In genomic region chr2:65366595-65367125, GRCh38 we compare ENCODE assay signal across 8 cellular contexts.
DNase-seq lines count a peak whose midpoint lies in the region; ATAC-seq, FAIRE-seq and TF ChIP-seq lines count a peak whose summit lies in the region.

No MANE protein-coding gene starts in this region.

- H3K79me2 ChIP-seq in OCI-LY1 (ENCODE audit: insufficient read depth, low read length) = peaks cover 70% of the 10 kb centered on the region

- H3K9me2 ChIP-seq in OCI-LY1 (ENCODE audit: low read depth, low read length) = no peaks in the 10 kb centered on the region

- H3K27ac ChIP-seq in OCI-LY1 (ENCODE audit: low read depth, low read length, poor library complexity, severe bottlenecking) = peak overlapping the region; percentile 94

- CTCF ChIA-PET in AG04449 (lab: Yijun Ruan, JAX) = no interaction called here

- TF ChIP-seq CTCF in AG04449 (IDR thresholded peaks at IDR 0.05; ENCODE audit: insufficient read depth, low read length, missing control alignments) = no peak
- TF ChIP-seq CTCF in OCI-LY1 (IDR thresholded peaks at IDR 0.05; ENCODE audit: low read length) = no peak
- TF ChIP-seq CTCF in natural killer cell (IDR thresholded peaks at IDR 0.05) = no peak

- no peak overlapping the region for H2AFZ ChIP-seq in OCI-LY1 (ENCODE audit: low read length)

- H3K4me3 Mint-ChIP-seq in natural killer cell = no peak overlapping the region

- H3K27me3 Mint-ChIP-seq in natural killer cell (ENCODE audit: low read depth in 2 of 2) = no peaks in the 10 kb centered on the region

- intact Hi-C loops in natural killer cell (cut with micrococcal nuclease) = no loop called here

- no peaks in the 10 kb centered on the region for H3K27me3 ChIP-seq in OCI-LY1 (ENCODE audit: insufficient read depth, low read length)

- H3K9me3 ChIP-seq in OCI-LY1 (ENCODE audit: low read length) = no peaks in the 10 kb centered on the region

- no peaks in the 10 kb centered on the region for H3K36me3 Mint-ChIP-seq in natural killer cell

- ATAC-seq in HG03432 (IDR thresholded peaks at IDR 0.05; ENCODE audit: unreplicated experiment) = peak; percentile 80
- peak; percentile 39 to 63 (median 60) for ATAC-seq in natural killer cell

- no peaks in the 10 kb centered on the region for H3K36me3 ChIP-seq in OCI-LY1 (ENCODE audit: insufficient read depth, low read length)

- no peak for TF ChIP-seq POLR2A in GM12892 (IDR thresholded peaks at IDR 0.05; ENCODE audit: low read depth, low read length)

- H3K27ac Mint-ChIP-seq in natural killer cell = no peak overlapping the region

- peaks cover 99% of the 10 kb centered on the region for H3K4me1 ChIP-seq in OCI-LY1 (ENCODE audit: insufficient read depth, low read length, severe bottlenecking)

- no peaks in the 10 kb centered on the region for H3K9me3 Mint-ChIP-seq in natural killer cell

- H3K4me3 ChIP-seq in AG04449 (ENCODE audit: low read depth, low read length) (peak overlapping the region; percentile 49), OCI-LY1 (ENCODE audit: low read depth, low read length, poor library complexity, severe bottlenecking) (peak overlapping the region; percentile 60)

- peak; percentile 91 for DNase-seq in AG04449 (ENCODE audit: low read depth, low spot score)
- no peak for DNase-seq in GM12892 (ENCODE audit: insufficient read length)
- DNase-seq in dedifferentiated amniotic fluid mesenchymal stem cell (ENCODE audit: extremely low spot score) = peak; percentile 90
- DNase-seq in natural killer cell = no peak
- no peak for DNase-seq in C1 segment of cervical spinal cord (lab: John Stamatoyannopoulos, UW)
- DNase-seq in GOT3 (lab: John Stamatoyannopoulos, UW) = no peak

- peak; percentile 75 for FAIRE-seq in GM12892 (lab: Jason Lieb, UNC)

- peaks cover 5 to 13% of the 10 kb centered on the region in 2 donors for H3K4me1 Mint-ChIP-seq in natural killer cell

- peak overlapping the region; percentile 50; the same call in 1 of the 2 replicates for H3K9ac ChIP-seq in OCI-LY1 (ENCODE audit: low read length)

- H3K4me2 ChIP-seq in OCI-LY1 (ENCODE audit: low read length) = peak overlapping the region; percentile 65

- H4K20me1 ChIP-seq in OCI-LY1 (ENCODE audit: insufficient read depth, low read length) = no peaks in the 10 kb centered on the region

- POLR2A ChIA-PET in AG04449 (lab: Yijun Ruan, JAX) = interaction anchor here (1.4 to 2.3 kb wide), 6 partner anchors 7 to 70 kb away, joined by 5 to 11 read pairs (median 10); no protein-coding TSS in a partner anchor

- H3F3A ChIP-seq in OCI-LY1 (ENCODE audit: insufficient read depth, low read length) = 0 out of 2 replicates have a peak, but pooled peaks cover 5% of the 10 kb centered on the region

Comparison
In these comparisons a context has a peak if more than half of its experiments do, and no peak if none do; other contexts are left out.
1. DNase-seq: peak in AG04449 (single experiment) and dedifferentiated amniotic fluid mesenchymal stem cell (single experiment); none in GM12892 (single experiment), natural killer cell (single experiment), C1 segment of cervical spinal cord (0 of 14) and GOT3 (single experiment).